ENCODE assay signal across 2 cellular contexts in genomic region chr9:134661299-134661698, GRCh38.
TF ChIP-seq lines count a peak whose summit lies in the region.

No MANE protein-coding gene starts in this region.

TF ChIP-seq in liver, 16 proteins besides CTCF, POLR2A, EP300 and RAD21:
- TF ChIP-seq TAF1 (conservative IDR thresholded peaks at IDR 0.05) = no peak
- TF ChIP-seq FOXA1 (IDR thresholded peaks at IDR 0.05) = no peak
- no peak for TF ChIP-seq JUND (IDR thresholded peaks at IDR 0.05)
- no peak for TF ChIP-seq MAX (IDR thresholded peaks at IDR 0.05)
- TF ChIP-seq YY1 (IDR thresholded peaks at IDR 0.05) = no peak
- no peak for TF ChIP-seq NR2F2 (IDR thresholded peaks at IDR 0.05)
- TF ChIP-seq SP1 (IDR thresholded peaks at IDR 0.05) = no peak

TF ChIP-seq in HepG2, 621 proteins besides CTCF, POLR2A, EP300 and RAD21:
- TF ChIP-seq, protein P1, sequence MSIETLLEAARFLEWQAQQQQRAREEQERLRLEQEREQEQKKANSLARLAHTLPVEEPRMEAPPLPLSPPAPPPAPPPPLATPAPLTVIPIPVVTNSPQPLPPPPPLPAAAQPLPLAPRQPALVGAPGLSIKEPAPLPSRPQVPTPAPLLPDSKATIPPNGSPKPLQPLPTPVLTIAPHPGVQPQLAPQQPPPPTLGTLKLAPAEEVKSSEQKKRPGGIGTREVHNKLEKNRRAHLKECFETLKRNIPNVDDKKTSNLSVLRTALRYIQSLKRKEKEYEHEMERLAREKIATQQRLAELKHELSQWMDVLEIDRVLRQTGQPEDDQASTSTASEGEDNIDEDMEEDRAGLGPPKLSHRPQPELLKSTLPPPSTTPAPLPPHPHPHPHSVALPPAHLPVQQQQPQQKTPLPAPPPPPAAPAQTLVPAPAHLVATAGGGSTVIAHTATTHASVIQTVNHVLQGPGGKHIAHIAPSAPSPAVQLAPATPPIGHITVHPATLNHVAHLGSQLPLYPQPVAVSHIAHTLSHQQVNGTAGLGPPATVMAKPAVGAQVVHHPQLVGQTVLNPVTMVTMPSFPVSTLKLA (IDR thresholded peaks at IDR 0.05) = no peak
- TF ChIP-seq HMG20B (CRISPR knock-in tag; conservative IDR thresholded peaks at IDR 0.05) (no peak), RCOR2 (CRISPR knock-in tag; IDR thresholded peaks at IDR 0.05) (no peak), ZNF674 (CRISPR knock-in tag; IDR thresholded peaks at IDR 0.05; ENCODE audit: low read depth) (no peak), ZNF230 (CRISPR knock-in tag; IDR thresholded peaks at IDR 0.05) (no peak), HINFP (CRISPR knock-in tag; IDR thresholded peaks at IDR 0.05; ENCODE audit: low read depth) (no peak), HDAC2 (CRISPR knock-in tag; IDR thresholded peaks at IDR 0.05) (no peak), ZFP82 (CRISPR knock-in tag; IDR thresholded peaks at IDR 0.05; ENCODE audit: borderline replicate concordance) (no peak), ARNT2 (CRISPR knock-in tag; IDR thresholded peaks at IDR 0.05; ENCODE audit: low read depth) (no peak), SP5 (CRISPR knock-in tag; IDR thresholded peaks at IDR 0.05; ENCODE audit: borderline replicate concordance, low read depth) (no peak), PCBP1 (IDR thresholded peaks at IDR 0.05; ENCODE audit: borderline replicate concordance, low read depth, low read length) (no peak), PAF1 (CRISPR knock-in tag; IDR thresholded peaks at IDR 0.05) (no peak), HBP1 (CRISPR knock-in tag; IDR thresholded peaks at IDR 0.05; ENCODE audit: low read depth) (no peak), ZBTB44 (CRISPR knock-in tag; IDR thresholded peaks at IDR 0.05) (no peak), ONECUT2 (CRISPR knock-in tag; IDR thresholded peaks at IDR 0.05) (no peak)
- TF ChIP-seq, protein P2, sequence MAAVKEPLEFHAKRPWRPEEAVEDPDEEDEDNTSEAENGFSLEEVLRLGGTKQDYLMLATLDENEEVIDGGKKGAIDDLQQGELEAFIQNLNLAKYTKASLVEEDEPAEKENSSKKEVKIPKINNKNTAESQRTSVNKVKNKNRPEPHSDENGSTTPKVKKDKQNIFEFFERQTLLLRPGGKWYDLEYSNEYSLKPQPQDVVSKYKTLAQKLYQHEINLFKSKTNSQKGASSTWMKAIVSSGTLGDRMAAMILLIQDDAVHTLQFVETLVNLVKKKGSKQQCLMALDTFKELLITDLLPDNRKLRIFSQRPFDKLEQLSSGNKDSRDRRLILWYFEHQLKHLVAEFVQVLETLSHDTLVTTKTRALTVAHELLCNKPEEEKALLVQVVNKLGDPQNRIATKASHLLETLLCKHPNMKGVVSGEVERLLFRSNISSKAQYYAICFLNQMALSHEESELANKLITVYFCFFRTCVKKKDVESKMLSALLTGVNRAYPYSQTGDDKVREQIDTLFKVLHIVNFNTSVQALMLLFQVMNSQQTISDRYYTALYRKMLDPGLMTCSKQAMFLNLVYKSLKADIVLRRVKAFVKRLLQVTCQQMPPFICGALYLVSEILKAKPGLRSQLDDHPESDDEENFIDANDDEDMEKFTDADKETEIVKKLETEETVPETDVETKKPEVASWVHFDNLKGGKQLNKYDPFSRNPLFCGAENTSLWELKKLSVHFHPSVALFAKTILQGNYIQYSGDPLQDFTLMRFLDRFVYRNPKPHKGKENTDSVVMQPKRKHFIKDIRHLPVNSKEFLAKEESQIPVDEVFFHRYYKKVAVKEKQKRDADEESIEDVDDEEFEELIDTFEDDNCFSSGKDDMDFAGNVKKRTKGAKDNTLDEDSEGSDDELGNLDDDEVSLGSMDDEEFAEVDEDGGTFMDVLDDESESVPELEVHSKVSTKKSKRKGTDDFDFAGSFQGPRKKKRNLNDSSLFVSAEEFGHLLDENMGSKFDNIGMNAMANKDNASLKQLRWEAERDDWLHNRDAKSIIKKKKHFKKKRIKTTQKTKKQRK (IDR thresholded peaks at IDR 0.05; ENCODE audit: low read length) = no peak
